ENCODE assay signal across 8 cellular contexts in the genomic region with DNA sequence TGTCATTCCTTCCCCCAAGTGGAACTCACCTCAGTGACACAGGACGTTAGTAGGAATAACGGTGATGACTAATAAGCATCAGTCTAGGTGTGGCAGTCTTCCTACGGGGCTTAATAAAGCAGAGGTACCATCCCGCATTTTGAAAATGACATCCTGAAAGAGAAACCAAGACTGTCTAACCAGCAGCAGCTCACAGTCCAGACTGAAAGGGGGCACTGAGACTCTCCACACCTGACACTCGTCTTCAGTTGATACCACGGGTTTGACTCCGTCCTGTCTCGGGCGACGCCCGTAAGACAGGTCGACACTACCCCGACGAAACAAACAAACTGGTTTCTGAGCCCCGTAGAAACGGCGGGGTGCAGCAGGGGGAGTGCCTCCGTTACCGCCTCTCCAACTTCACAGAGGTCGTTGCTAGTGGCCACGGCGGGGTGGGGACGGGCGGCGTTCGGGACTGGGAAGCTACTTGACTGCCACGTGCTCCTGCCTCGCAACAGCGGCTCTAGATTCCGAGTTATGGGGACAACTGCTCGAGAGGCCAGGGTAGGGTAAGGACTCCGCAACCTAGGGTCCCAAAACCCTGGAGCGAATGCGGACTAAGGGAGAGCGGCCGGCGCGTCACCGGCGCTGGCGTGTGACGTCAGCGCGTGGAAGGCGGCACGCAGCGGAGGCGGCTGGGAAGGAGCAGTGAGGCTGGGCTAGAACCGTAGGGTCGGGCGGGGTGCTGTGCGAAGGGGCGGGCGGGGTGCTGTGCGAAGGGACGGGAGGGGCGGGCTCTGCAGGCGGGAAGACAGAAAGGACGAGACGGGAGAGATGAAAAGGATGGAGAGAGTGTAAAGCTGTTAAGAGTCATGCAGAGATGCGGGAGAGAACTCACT. TPM values are rescaled to one million over a fixed set of nuclear protein-coding genes. Genes with fewer than 3 reads are reported as not detected.
DNase-seq lines count a peak whose midpoint lies in the region; ATAC-seq and FAIRE-seq lines count a peak whose summit lies in the region.

Gene NEK1, minus strand, starts transcription at position 593 of the 878 bp plus-strand sequence. CDS start 9,953 bp downstream, outside the sequence.

- H3K27me3 Mint-ChIP-seq in activated T-cell treated with anti-CD3 and anti-CD28 coated beads, Interleukin-2, amount 50 U/mL, for 72 hours (ENCODE audit: low read depth): no peaks in the 10 kb centered on the region
- no peaks in the 10 kb centered on the region for H3K27me3 Mint-ChIP-seq in naive B cell
- H3K27me3 Mint-ChIP-seq in stimulated activated memory B cell treated with anti-CD40 and anti-IgM and Interleukin-4, amounts not matched to agents 10 μg/mL and 1 μg/mL and 100 μg/mL, for 72 hours: no peaks in the 10 kb centered on the region

- H3K27ac Mint-ChIP-seq in activated T-cell treated with anti-CD3 and anti-CD28 coated beads, Interleukin-2, amount 50 U/mL, for 72 hours: peak within 1 kb of the TSS; percentile 86
- peak within 1 kb of the TSS; percentile 99 to 100 (median 100) for H3K27ac Mint-ChIP-seq in naive B cell
- peak within 1 kb of the TSS; percentile 92 for H3K27ac Mint-ChIP-seq in stimulated activated memory B cell treated with anti-CD40 and anti-IgM and Interleukin-4, amounts not matched to agents 10 μg/mL and 1 μg/mL and 100 μg/mL, for 72 hours

- H3K4me3 ChIP-seq in Karpas-422 (ENCODE audit: low read length): peak within 1 kb of the TSS; percentile 89

- DNase-seq in DMS79 (lab: John Stamatoyannopoulos, UW) (peak; percentile 43), Karpas-422 (peak; percentile 92), RCC 7860 (ENCODE audit: low spot score) (peak; percentile 50), fibroblast of gingiva (ENCODE audit: low read depth) (peak; percentile 85), naive B cell (peak; percentile 89)
- peak; percentile 90 for DNase-seq in activated T-cell treated with anti-CD3 and anti-CD28 coated beads, Interleukin-2, amount 50 U/mL, for 72 hours

- FAIRE-seq in RCC 7860 (lab: Jason Lieb, UNC): no peak

- H3K36me3 Mint-ChIP-seq in activated T-cell treated with anti-CD3 and anti-CD28 coated beads, Interleukin-2, amount 50 U/mL, for 72 hours (ENCODE audit: insufficient read depth in 2 of 2): peaks cover 0 to 3% of the 10 kb centered on the region in 2 donors
- H3K36me3 Mint-ChIP-seq in naive B cell: no peaks in the 10 kb centered on the region
- peaks cover 6% of the 10 kb centered on the region for H3K36me3 Mint-ChIP-seq in stimulated activated memory B cell treated with anti-CD40 and anti-IgM and Interleukin-4, amounts not matched to agents 10 μg/mL and 1 μg/mL and 100 μg/mL, for 72 hours

- H3K4me1 ChIP-seq in Karpas-422 (ENCODE audit: low read length): peaks cover 26% of the 10 kb centered on the region

- peak within 1 kb of the TSS; percentile 72 for H3K27ac ChIP-seq in Karpas-422 (ENCODE audit: low read length)

- no peaks in the 10 kb centered on the region for H3K9me2 ChIP-seq in Karpas-422 (replicated peaks; ENCODE audit: insufficient read depth, low read length)

- no peaks in the 10 kb centered on the region for H3K27me3 ChIP-seq in Karpas-422 (ENCODE audit: low read length)

- H3K4me3 Mint-ChIP-seq in activated T-cell treated with anti-CD3 and anti-CD28 coated beads, Interleukin-2, amount 50 U/mL, for 72 hours: peak within 1 kb of the TSS; percentile 91 to 95
- peak within 1 kb of the TSS; percentile 93 to 100 (median 96) for H3K4me3 Mint-ChIP-seq in naive B cell
- H3K4me3 Mint-ChIP-seq in stimulated activated memory B cell treated with anti-CD40 and anti-IgM and Interleukin-4, amounts not matched to agents 10 μg/mL and 1 μg/mL and 100 μg/mL, for 72 hours: peak within 1 kb of the TSS; percentile 92

- peak within 1 kb of the TSS; percentile 75 for H3K9ac ChIP-seq in Karpas-422 (ENCODE audit: low read length)

- H3K79me2 ChIP-seq in Karpas-422 (ENCODE audit: low read length): peaks cover 43% of the 10 kb centered on the region

- H3K9me3 ChIP-seq in Karpas-422 (ENCODE audit: low read length): no peaks in the 10 kb centered on the region

- no peaks in the 10 kb centered on the region for H3K36me3 ChIP-seq in Karpas-422 (ENCODE audit: insufficient read depth, low read length)

- peak; percentile 91 for ATAC-seq in GM21825 (IDR thresholded peaks at IDR 0.05; ENCODE audit: unreplicated experiment)
- peak; percentile 84 to 86 for ATAC-seq in activated T-cell treated with anti-CD3 and anti-CD28 coated beads, Interleukin-2, amount 50 U/mL, for 72 hours (replicated peaks in 1 of 2)
- peak; percentile 82 to 84 for ATAC-seq in naive B cell (ENCODE audit: low read depth in 2 of 2)
- ATAC-seq in stimulated activated memory B cell treated with anti-CD40 and anti-IgM and Interleukin-4, amounts not matched to agents 10 μg/mL and 1 μg/mL and 100 μg/mL, for 72 hours: peak; percentile 99

- H2AFZ ChIP-seq in Karpas-422 (ENCODE audit: low read length): peak within 1 kb of the TSS; percentile 87; the same call in 1 of the 2 replicates

- no peaks in the 10 kb centered on the region for H3K9me3 Mint-ChIP-seq in activated T-cell treated with anti-CD3 and anti-CD28 coated beads, Interleukin-2, amount 50 U/mL, for 72 hours
- no peaks in the 10 kb centered on the region for H3K9me3 Mint-ChIP-seq in naive B cell
- H3K9me3 Mint-ChIP-seq in stimulated activated memory B cell treated with anti-CD40 and anti-IgM and Interleukin-4, amounts not matched to agents 10 μg/mL and 1 μg/mL and 100 μg/mL, for 72 hours: no peaks in the 10 kb centered on the region

- peaks cover 52% of the 10 kb centered on the region for H3K4me1 Mint-ChIP-seq in activated T-cell treated with anti-CD3 and anti-CD28 coated beads, Interleukin-2, amount 50 U/mL, for 72 hours (ENCODE audit: low read depth)
- H3K4me1 Mint-ChIP-seq in naive B cell: peaks cover 14 to 29% (median 15%) of the 10 kb centered on the region in 3 donors
- peaks cover 21% of the 10 kb centered on the region for H3K4me1 Mint-ChIP-seq in stimulated activated memory B cell treated with anti-CD40 and anti-IgM and Interleukin-4, amounts not matched to agents 10 μg/mL and 1 μg/mL and 100 μg/mL, for 72 hours

- H3K4me2 ChIP-seq in Karpas-422 (ENCODE audit: low read depth, low read length, poor library complexity, severe bottlenecking): peak within 1 kb of the TSS; percentile 96

- H4K20me1 ChIP-seq in Karpas-422 (ENCODE audit: insufficient read depth, low read depth, low read length): no peaks in the 10 kb centered on the region

RNA-seq across cellular contexts. Expression of gene NEK1, which starts in this region (rescaled TPM):
- total RNA-seq in Karpas-422 (2014; rRNA removed; shearing (Covaris generic); ENCODE audit: low replicate concordance): 7.0 and 9.4 TPM in 2 replicates
- total RNA-seq in activated T-cell treated with anti-CD3 and anti-CD28 coated beads, Interleukin-2, amount 50 U/mL, for 72 hours: 10 to 100 TPM; 15.1 to 15.7 TPM
- polyA plus RNA-seq in naive B cell (ENCODE audit: low read depth in 6 of 6): 10 to 100 TPM in 5 of 6 donors, 1 to 10 TPM in 1; 10.0 to 15.4 (median 13.0) TPM

Comparison
In these comparisons a context has a peak if more than half of its experiments do, and no peak if none do; other contexts are left out.
1. Peak in every context shown above with its lines: DNase-seq, ATAC-seq, H3K4me3 ChIP-seq and H3K27ac ChIP-seq.